33 cellular contexts compared by ENCODE assay signal in the genomic region with DNA sequence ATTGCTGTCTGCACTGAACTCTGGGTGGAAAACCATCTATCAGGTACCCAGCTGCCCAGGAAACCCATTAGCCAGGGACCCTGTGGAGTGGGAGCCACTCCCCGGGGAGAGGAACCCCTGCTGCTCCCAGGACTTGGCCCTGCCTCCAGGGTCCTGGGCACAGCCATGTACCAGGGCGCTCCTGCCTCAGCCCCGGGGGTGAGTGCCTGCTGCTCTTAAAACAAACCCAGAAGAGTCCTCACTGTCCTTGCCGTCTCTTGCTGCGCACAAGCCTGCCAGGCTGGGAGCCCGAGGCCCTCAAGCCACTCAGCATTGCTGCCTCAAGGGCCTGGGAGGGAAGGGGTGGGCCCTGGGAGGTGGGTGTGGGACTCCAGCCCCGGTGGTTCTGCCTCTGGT. TPM values are rescaled to one million over a fixed set of nuclear protein-coding genes. Genes with fewer than 3 reads are reported as not detected.
"Had no signal": no experiment of that assay in that cellular context is flagged by ENCODE, and none has a peak within 500 bp of the region (broad histone marks: within the 10 kb centered on the region; RNA-seq: fewer than 3 reads in every experiment).

No MANE protein-coding gene starts in this region.

- ATAC-seq: activated CD8-positive, alpha-beta T cell treated with anti-CD3 and anti-CD28 coated beads for 36 hours; gastroesophageal sphincter; natural killer cell; right lobe of liver had no signal

- H3K79me2 ChIP-seq: hepatocyte had no signal

- H3K9ac ChIP-seq: neural progenitor cell had no signal

- H3K27ac ChIP-seq: cardiac muscle cell, coronary artery, gastroesophageal sphincter, hepatocyte, left ventricle myocardium inferior, neural progenitor cell, right lobe of liver, stomach, tibial artery had no signal

- H3K27me3 Mint-ChIP-seq: activated B cell treated with CpG ODN at 0.5 μM for 24 hours; activated CD8-positive, alpha-beta T cell treated with anti-CD3 and anti-CD28 coated beads for 36 hours; activated naive CD8-positive, alpha-beta T cell treated with anti-CD3 and anti-CD28 coated beads, Interleukin-2, amount 10 ng/mL, durations not matched to agents 7 days and 5 days; brain had no signal

- H3K4me1 ChIP-seq: neural progenitor cell had no signal

- H3K4me2 ChIP-seq: hepatocyte, neural progenitor cell had no signal

- H3K9me3 Mint-ChIP-seq: activated B cell treated with CpG ODN at 0.5 μM for 24 hours; activated CD8-positive, alpha-beta T cell treated with anti-CD3 and anti-CD28 coated beads for 36 hours; activated naive CD4-positive, alpha-beta T cell treated with anti-CD3 and anti-CD28 coated beads for 36 hours; activated naive CD8-positive, alpha-beta T cell treated with anti-CD3 and anti-CD28 coated beads, Interleukin-2, amount 10 ng/mL, durations not matched to agents 7 days and 5 days; brain; natural killer cell; neural progenitor cell had no signal

- H3K4me3 Mint-ChIP-seq: activated B cell treated with CpG ODN at 0.5 μM for 24 hours; activated CD8-positive, alpha-beta T cell treated with anti-CD3 and anti-CD28 coated beads for 36 hours; activated naive CD4-positive, alpha-beta T cell treated with anti-CD3 and anti-CD28 coated beads for 36 hours; activated naive CD8-positive, alpha-beta T cell treated with anti-CD3 and anti-CD28 coated beads, Interleukin-2, amount 10 ng/mL, durations not matched to agents 7 days and 5 days; brain; natural killer cell; neural progenitor cell had no signal

- H3K36me3 Mint-ChIP-seq: activated naive CD8-positive, alpha-beta T cell treated with anti-CD3 and anti-CD28 coated beads, Interleukin-2, amount 10 ng/mL, durations not matched to agents 7 days and 5 days; natural killer cell had no signal

- H3K27me3 ChIP-seq: ascending aorta, cardiac muscle cell, dorsolateral prefrontal cortex, gastroesophageal sphincter, hepatocyte, neural progenitor cell, right lobe of liver, stomach, tibial artery had no signal

- H3K27ac Mint-ChIP-seq: activated B cell treated with CpG ODN at 0.5 μM for 24 hours; activated CD8-positive, alpha-beta T cell treated with anti-CD3 and anti-CD28 coated beads for 36 hours; activated naive CD4-positive, alpha-beta T cell treated with anti-CD3 and anti-CD28 coated beads for 36 hours; activated naive CD8-positive, alpha-beta T cell treated with anti-CD3 and anti-CD28 coated beads, Interleukin-2, amount 10 ng/mL, durations not matched to agents 7 days and 5 days; natural killer cell; neural progenitor cell had no signal

- H3K36me3 ChIP-seq: neural progenitor cell had no signal

- DNase-seq: activated B cell treated with CpG ODN at 0.5 μM for 24 hours; activated CD4-positive, alpha-beta T cell treated with anti-CD3 and anti-CD28 coated beads, Interleukin-2, amount 50 U/mL, for 1 hour; activated CD8-positive, alpha-beta T cell treated with anti-CD3 and anti-CD28 coated beads for 36 hours; activated naive CD4-positive, alpha-beta T cell treated with anti-CD3 and anti-CD28 coated beads for 36 hours; activated naive CD8-positive, alpha-beta T cell treated with anti-CD3 and anti-CD28 coated beads, Interleukin-2, amount 10 ng/mL, durations not matched to agents 7 days and 5 days; activated T-cell treated with anti-CD3 and anti-CD28 coated beads, Interleukin-2, amount 50 U/mL, for 48 hours; effector memory CD4-positive, alpha-beta T cell; erythroblast; islet precursor cell; left ventricle myocardium inferior; mesendoderm; natural killer cell; right lobe of liver; stimulated activated CD4-positive, alpha-beta T cell treated with anti-CD3 and anti-CD28 coated beads, Interleukin-2, amount 100 ng/mL, for 48 hours; stomach; SW 1271; T-helper 2 cell; tibial artery had no signal

- H2AFZ ChIP-seq: hepatocyte, neural progenitor cell had no signal

- H3K4me1 Mint-ChIP-seq: activated naive CD8-positive, alpha-beta T cell treated with anti-CD3 and anti-CD28 coated beads, Interleukin-2, amount 10 ng/mL, durations not matched to agents 7 days and 5 days; natural killer cell had no signal

- H3K9me3 ChIP-seq: ascending aorta, gastroesophageal sphincter, left ventricle myocardium inferior, right lobe of liver, stomach, tibial artery had no signal

- H3K4me3 ChIP-seq: ascending aorta, cardiac muscle cell, coronary artery, dorsolateral prefrontal cortex, gastroesophageal sphincter, hepatocyte, left ventricle myocardium inferior, lung, neural progenitor cell, right lobe of liver, stomach, tibial artery had no signal

RNA-seq across cellular contexts. Expression of gene TMEM82, which starts 9.6 kb away (rescaled TPM):
- total RNA-seq: activated B cell treated with CpG ODN at 0.5 μM for 24 hours; activated CD8-positive, alpha-beta T cell treated with anti-CD3 and anti-CD28 coated beads for 36 hours; activated naive CD4-positive, alpha-beta T cell treated with anti-CD3 and anti-CD28 coated beads for 36 hours; activated naive CD8-positive, alpha-beta T cell treated with anti-CD3 and anti-CD28 coated beads, Interleukin-2, amount 10 ng/mL, durations not matched to agents 7 days and 5 days; ascending aorta; dorsolateral prefrontal cortex; gastroesophageal sphincter; left ventricle myocardium inferior; lung; mononuclear cell; natural killer cell; omental fat pad; posterior vena cava; renal cortical epithelial cell; skeletal muscle tissue; urinary bladder had no signal
- polyA plus RNA-seq: cardiac muscle cell, lung, urinary bladder had no signal

RNA-seq across cellular contexts. Expression of gene FBLIM1, which starts 25.9 kb away (rescaled TPM):
- total RNA-seq: activated B cell treated with CpG ODN at 0.5 μM for 24 hours; activated CD8-positive, alpha-beta T cell treated with anti-CD3 and anti-CD28 coated beads for 36 hours; activated naive CD4-positive, alpha-beta T cell treated with anti-CD3 and anti-CD28 coated beads for 36 hours; mononuclear cell had no signal
